Comparison of ENCODE assay signal across 1 cellular context in genomic region chr1:206955476-206956312, GRCh38.
TF ChIP-seq lines count a peak whose summit lies in the region.

No MANE protein-coding gene starts in this region.

TF ChIP-seq in HepG2, 621 proteins besides CTCF, POLR2A, EP300 and RAD21:
- no peak for TF ChIP-seq ZNF576 (CRISPR knock-in tag; IDR thresholded peaks at IDR 0.05)
- peak; percentile 35 for TF ChIP-seq HNF4A (CRISPR knock-in tag; IDR thresholded peaks at IDR 0.05)
- peak; percentile 33; the same call in 1 of the 2 replicates for TF ChIP-seq TFDP1 (CRISPR knock-in tag; IDR thresholded peaks at IDR 0.05; ENCODE audit: borderline replicate concordance)
- no peak for TF ChIP-seq STAT5B (CRISPR knock-in tag; IDR thresholded peaks at IDR 0.05)
- 0 out of 2 replicates have a peak, but pooled peaks have one; percentile 35 for TF ChIP-seq CCDC6 (CRISPR knock-in tag; IDR thresholded peaks at IDR 0.05)
- 0 out of 2 replicates have a peak, but pooled peaks have one; percentile 13 for TF ChIP-seq RXRA (CRISPR knock-in tag; IDR thresholded peaks at IDR 0.05)
- no peak for TF ChIP-seq ZNF761 (CRISPR knock-in tag; conservative IDR thresholded peaks at IDR 0.05)
- TF ChIP-seq ZFY (CRISPR knock-in tag; IDR thresholded peaks at IDR 0.05) = 0 out of 2 replicates have a peak, but pooled peaks have one; percentile 18
- no peak for TF ChIP-seq GATA4 (IDR thresholded peaks at IDR 0.05; ENCODE audit: borderline replicate concordance, low read depth)
- TF ChIP-seq RARA (CRISPR knock-in tag; IDR thresholded peaks at IDR 0.05) = peak; percentile 53
- TF ChIP-seq NR2F6 (IDR thresholded peaks at IDR 0.05) = peak; percentile 43; the same call in 1 of the 2 replicates
- 0 out of 2 replicates have a peak, but pooled peaks have one; percentile 41 for TF ChIP-seq NR2F6 (CRISPR knock-in tag; IDR thresholded peaks at IDR 0.05)
- peak; percentile 62; the same call in 1 of the 2 replicates for TF ChIP-seq MYC (CRISPR knock-in tag; IDR thresholded peaks at IDR 0.05; ENCODE audit: borderline replicate concordance)
- TF ChIP-seq FOXC1 (CRISPR knock-in tag; IDR thresholded peaks at IDR 0.05; ENCODE audit: borderline replicate concordance) = 0 out of 2 replicates have a peak, but pooled peaks have one; percentile 46
- 0 out of 2 replicates have a peak, but pooled peaks have one; percentile 21 for TF ChIP-seq ZNF547 (CRISPR knock-in tag; IDR thresholded peaks at IDR 0.05)
- TF ChIP-seq MAX (IDR thresholded peaks at IDR 0.05) = peak; percentile 84
- TF ChIP-seq MED13 (CRISPR knock-in tag; IDR thresholded peaks at IDR 0.05) = 0 out of 2 replicates have a peak, but pooled peaks have one; percentile 49
- 0 out of 2 replicates have a peak, but pooled peaks have one; percentile 19 for TF ChIP-seq GATAD2A (CRISPR knock-in tag; IDR thresholded peaks at IDR 0.05)
- no peak for TF ChIP-seq ZNF143 (CRISPR knock-in tag; IDR thresholded peaks at IDR 0.05)
- TF ChIP-seq PITX1 (CRISPR knock-in tag; IDR thresholded peaks at IDR 0.05) = peak; percentile 23; the same call in 1 of the 2 replicates
- peak; percentile 29; the same call in 1 of the 2 replicates for TF ChIP-seq ZFX (CRISPR knock-in tag; IDR thresholded peaks at IDR 0.05; ENCODE audit: low read depth)
- TF ChIP-seq NR2F1 (CRISPR knock-in tag; IDR thresholded peaks at IDR 0.05) = 0 out of 4 replicates have a peak, but pooled peaks of 1 of the 2 experiments have one; percentile 19
- 0 out of 2 replicates have a peak, but pooled peaks have one; percentile 29 for TF ChIP-seq TBX2 (CRISPR knock-in tag; IDR thresholded peaks at IDR 0.05; ENCODE audit: borderline replicate concordance)
- no peak for TF ChIP-seq HNF1A (IDR thresholded peaks at IDR 0.05; ENCODE audit: low read depth)
- 0 out of 2 replicates have a peak, but pooled peaks have one; percentile 33 for TF ChIP-seq HNF1A (CRISPR knock-in tag; IDR thresholded peaks at IDR 0.05; ENCODE audit: borderline replicate concordance)
- TF ChIP-seq SP5 (CRISPR knock-in tag; IDR thresholded peaks at IDR 0.05; ENCODE audit: borderline replicate concordance, low read depth) = no peak
- TF ChIP-seq IKZF5 (CRISPR knock-in tag; IDR thresholded peaks at IDR 0.05) = 0 out of 2 replicates have a peak, but pooled peaks have one; percentile 24
- 0 out of 2 replicates have a peak, but pooled peaks have one; percentile 26 for TF ChIP-seq MEIS2 (CRISPR knock-in tag; IDR thresholded peaks at IDR 0.05)
- TF ChIP-seq ZFP91 (CRISPR knock-in tag; IDR thresholded peaks at IDR 0.05; ENCODE audit: borderline replicate concordance) = peak; percentile 58; the same call in 1 of the 2 replicates
